In the genomic region with DNA sequence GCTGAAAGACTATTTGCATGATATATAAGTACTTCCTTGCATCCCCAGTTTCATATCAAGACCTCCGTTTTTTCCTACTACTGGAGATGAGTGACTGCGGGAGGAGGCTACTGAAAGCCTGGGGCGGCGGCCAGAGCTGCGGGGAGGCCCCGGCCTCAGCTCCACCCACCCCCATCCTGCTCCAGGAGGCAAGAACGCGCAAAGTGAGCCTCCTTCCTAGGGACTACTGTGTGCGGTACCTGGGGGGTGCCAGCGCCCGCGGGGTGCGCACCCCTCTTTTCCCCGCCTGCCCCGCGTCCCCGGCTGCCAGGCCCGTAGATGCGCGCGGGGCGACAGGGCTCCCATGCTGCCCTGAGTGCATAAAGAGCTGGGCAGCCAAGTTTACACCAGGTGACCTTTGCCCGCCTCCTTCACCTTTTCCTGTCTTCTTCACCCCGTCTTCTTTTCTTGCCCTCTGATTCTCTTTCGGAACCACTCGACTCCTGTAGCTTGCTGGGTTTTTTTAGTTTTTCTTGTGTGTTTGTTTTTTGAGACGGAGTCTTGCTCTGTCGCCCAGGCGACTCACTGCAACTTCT, we compare ENCODE assay signal across 1 cellular context.
TF ChIP-seq lines count a peak whose summit lies in the region.

No MANE protein-coding gene starts in this region.

TF ChIP-seq in H1, 55 proteins besides CTCF, POLR2A, EP300 and RAD21:
- TF ChIP-seq GTF2F1 (IDR thresholded peaks at IDR 0.05; ENCODE audit: borderline replicate concordance, low read depth, low read length), result no peak
- TF ChIP-seq ASH2L (IDR thresholded peaks at IDR 0.05; ENCODE audit: low read length), result peak; percentile 55
TF ChIP-seq in H1: peak in this region for 1.
